ENCODE assay signal across 25 cellular contexts in genomic region chr10:13950543-13950939, GRCh38.
DNase-seq lines count a peak whose midpoint lies in the region; ATAC-seq, FAIRE-seq and TF ChIP-seq lines count a peak whose summit lies in the region.
"Had no signal": no experiment of that assay in that cellular context is flagged by ENCODE, and none has a peak within 500 bp of the region (broad histone marks: within the 10 kb centered on the region; RNA-seq: fewer than 3 reads in every experiment).

No MANE protein-coding gene starts in this region.

- no peaks in the 10 kb centered on the region for H3K27me3 ChIP-seq in heart right ventricle
- no peaks in the 10 kb centered on the region for H3K27me3 ChIP-seq in astrocyte (ENCODE audit: insufficient read depth, low read length)
- H3K27me3 ChIP-seq in suprapubic skin: no peaks in the 10 kb centered on the region

- intact Hi-C loops in heart right ventricle (cut with DNase I) (loop anchor here in 2 of 10 donors (10.0 kb wide), 2 partner anchors 156 to 286 kb away; no protein-coding TSS in a partner anchor), cardiac septum (cut with DNase I) (loop anchor here (5.0 kb wide), 1 partner anchor 158 kb away; no protein-coding TSS in a partner anchor)

- TF ChIP-seq CTCF in heart right ventricle (IDR thresholded peaks at IDR 0.05) (no peak), astrocyte (IDR thresholded peaks at IDR 0.05; ENCODE audit: insufficient read depth, low read depth, low read length) (no peak), suprapubic skin (IDR thresholded peaks at IDR 0.05) (no peak)

- FAIRE-seq in astrocyte (lab: Jason Lieb, UNC): no peak
- FAIRE-seq: A204.1 had no signal

- H3K4me3 ChIP-seq in heart right ventricle (no peak overlapping the region), astrocyte (ENCODE audit: insufficient read depth, low read depth, low read length) (no peak overlapping the region), suprapubic skin (no peak overlapping the region)

- peaks cover 3% of the 10 kb centered on the region for H3K36me3 Mint-ChIP-seq in astrocyte (ENCODE audit: low read depth, unreplicated experiment)

- H3K27ac ChIP-seq in heart right ventricle (peak overlapping the region in 6 of 10 donors; percentile 7 to 68 (median 40)), astrocyte (ENCODE audit: low read depth, low read length) (peak overlapping the region; percentile 89), suprapubic skin (peak overlapping the region; percentile 63)
- H3K27ac ChIP-seq: VCaP had no signal

- H3K4me1 Mint-ChIP-seq in astrocyte (ENCODE audit: low read depth, unreplicated experiment): peaks cover 24% of the 10 kb centered on the region
- H3K4me1 Mint-ChIP-seq: central memory CD8-positive, alpha-beta T cell had no signal

- H3K9me3 ChIP-seq in heart right ventricle (no peaks in the 10 kb centered on the region), astrocyte (ENCODE audit: insufficient read depth, low read depth, low read length) (peaks cover 3% of the 10 kb centered on the region), suprapubic skin (no peaks in the 10 kb centered on the region)

- peak overlapping the region; percentile 66 for H3K9ac ChIP-seq in astrocyte (ENCODE audit: low read length)

- no peaks in the 10 kb centered on the region for H4K20me1 ChIP-seq in astrocyte (ENCODE audit: insufficient read depth, low read length)

- H3K4me1 ChIP-seq in heart right ventricle: peaks cover 0 to 23% (median 9%) of the 10 kb centered on the region in 9 donors
- peaks cover 24% of the 10 kb centered on the region for H3K4me1 ChIP-seq in astrocyte (ENCODE audit: insufficient read depth, low read length)
- H3K4me1 ChIP-seq in suprapubic skin: peaks cover 12% of the 10 kb centered on the region

- TF ChIP-seq EP300 in suprapubic skin (IDR thresholded peaks at IDR 0.05): no peak

- H3K4me3 Mint-ChIP-seq in astrocyte (ENCODE audit: unreplicated experiment): no peak overlapping the region
- H3K4me3 Mint-ChIP-seq: central memory CD8-positive, alpha-beta T cell had no signal

- peak overlapping the region; percentile 45 for H3K4me2 ChIP-seq in astrocyte (ENCODE audit: low read length)

- no peak for TF ChIP-seq POLR2A in suprapubic skin (IDR thresholded peaks at IDR 0.05)

- ATAC-seq in heart right ventricle (peak in 2 of 8 donors; percentile 7 to 16), left lobe of liver (peak; percentile 16), GM21390 (IDR thresholded peaks at IDR 0.05; ENCODE audit: unreplicated experiment) (no peak)
- ATAC-seq: esophagus mucosa had no signal

- no peaks in the 10 kb centered on the region for H3K27me3 Mint-ChIP-seq in astrocyte (ENCODE audit: low read depth, unreplicated experiment)
- H3K27me3 Mint-ChIP-seq: central memory CD8-positive, alpha-beta T cell had no signal

- DNase-seq in heart right ventricle (no peak), cardiac septum (ENCODE audit: low spot score) (no peak), astrocyte (ENCODE audit: low read depth) (no peak), left lobe of liver (ENCODE audit: low spot score) (no peak), suprapubic skin (ENCODE audit: low spot score in 2 of 2) (no peak), ecto neural progenitor cell (ENCODE audit: low spot score) (no peak), ureter (ENCODE audit: low spot score) (no peak)
- DNase-seq: activated CD4-positive, alpha-beta T cell treated with anti-CD3 and anti-CD28 coated beads, Interleukin-2, amount 50 U/mL, for 48 hours; activated naive CD4-positive, alpha-beta T cell; activated T-cell treated with anti-CD3 and anti-CD28 coated beads for 4 hours; COR-L47; effector CD4-positive, alpha-beta T cell; NCI-H1436; NCI-H2171 treated with DMSO at 0.1 percent for 48 hours; NCI-H526 treated with DMSO at 0.1 percent for 48 hours; nucleus accumbens; retina; SIG-M5; substantia nigra; T-helper 2 cell had no signal

- no peaks in the 10 kb centered on the region for H3K79me2 ChIP-seq in astrocyte (ENCODE audit: insufficient read depth, low read length)

- H3K9me3 Mint-ChIP-seq in astrocyte (ENCODE audit: unreplicated experiment): peaks cover 7% of the 10 kb centered on the region

- no peak overlapping the region for H2AFZ ChIP-seq in astrocyte (ENCODE audit: low read depth, low read length)

- H3K36me3 ChIP-seq in heart right ventricle: no peaks in the 10 kb centered on the region
- H3K36me3 ChIP-seq in astrocyte (ENCODE audit: insufficient read depth, low read length): no peaks in the 10 kb centered on the region
- no peaks in the 10 kb centered on the region for H3K36me3 ChIP-seq in suprapubic skin

- 68% methylated on average over 4 of the region's 4 CpGs for WGBS in heart right ventricle, 2 donors
- 78% methylated on average over 4 of the region's 4 CpGs for WGBS in suprapubic skin

- peak overlapping the region; percentile 94 for H3K27ac Mint-ChIP-seq in astrocyte (ENCODE audit: unreplicated experiment)
